ENCODE assay signal across 10 cellular contexts in genomic region chr9:98899399-98900056, GRCh38. TPM values are rescaled to one million over a fixed set of nuclear protein-coding genes. Genes with fewer than 3 reads are reported as not detected.
DNase-seq lines count a peak whose midpoint lies in the region; TF ChIP-seq lines count a peak whose summit lies in the region.
"Had no signal": no experiment of that assay in that cellular context is flagged by ENCODE, and none has a peak within 500 bp of the region (broad histone marks: within the 10 kb centered on the region; RNA-seq: fewer than 3 reads in every experiment).

No MANE protein-coding gene starts in this region.

- H3K4me1 Mint-ChIP-seq in activated naive CD4-positive, alpha-beta T cell treated with anti-CD3 and anti-CD28 coated beads, Interleukin-2, amount 10 ng/mL, durations not matched to agents 7 days and 5 days: no peaks in the 10 kb centered on the region

- H3K9me3 Mint-ChIP-seq in activated naive CD4-positive, alpha-beta T cell treated with anti-CD3 and anti-CD28 coated beads, Interleukin-2, amount 10 ng/mL, durations not matched to agents 7 days and 5 days: no peaks in the 10 kb centered on the region

- POLR2A ChIA-PET in BJ (lab: Charles Lee): no interaction called here

- CTCF ChIA-PET in BJ (lab: Yijun Ruan, JAX): interaction anchor here (0.7 to 1.1 kb wide), 3 partner anchors 17 to 43 kb away, joined by 3 read pairs; no protein-coding TSS in a partner anchor
- CTCF ChIA-PET in activated naive CD4-positive, alpha-beta T cell treated with anti-CD3 and anti-CD28 coated beads, Interleukin-2, amount 10 ng/mL, durations not matched to agents 7 days and 5 days (lab: Charles Lee): interaction anchor here (0.6 kb wide), 1 partner anchor 96 kb away, joined by 3 read pairs; no protein-coding TSS in a partner anchor

- no peaks in the 10 kb centered on the region for H3K36me3 ChIP-seq in BJ (ENCODE audit: control insufficient read depth, insufficient read depth, low read length)
- H3K36me3 ChIP-seq: lower lobe of right lung had no signal

- DNase-seq in BJ (ENCODE audit: low read depth) (peak; percentile 68), HT1080 (ENCODE audit: low read depth) (peak; percentile 37), amniotic epithelial cell (ENCODE audit: low read depth) (peak; percentile 86), kidney tubule cell (ENCODE audit: low spot score) (peak; percentile 40), SIG-M5 treated with dmso at 0.1 percent for 504 hours (lab: John Stamatoyannopoulos, UW; ENCODE audit: unreplicated experiment) (no peak), NCI-H526 (lab: John Stamatoyannopoulos, UW) (no peak)
- no peak for DNase-seq in activated naive CD4-positive, alpha-beta T cell treated with anti-CD3 and anti-CD28 coated beads, Interleukin-2, amount 10 ng/mL, durations not matched to agents 7 days and 5 days
- no peak for DNase-seq in activated naive CD4-positive, alpha-beta T cell treated with Interleukin-2 at 50 U/mL for 16 hours
- DNase-seq: lower lobe of right lung, NCI-H187 treated with DMSO at 0.1 percent for 48 hours had no signal

- no peak overlapping the region for H3K4me3 Mint-ChIP-seq in activated naive CD4-positive, alpha-beta T cell treated with anti-CD3 and anti-CD28 coated beads, Interleukin-2, amount 10 ng/mL, durations not matched to agents 7 days and 5 days

- TF ChIP-seq CTCF in BJ (IDR thresholded peaks at IDR 0.05; ENCODE audit: insufficient read depth, low read depth, low read length): no peak

- no peak overlapping the region for H3K27ac Mint-ChIP-seq in activated naive CD4-positive, alpha-beta T cell treated with anti-CD3 and anti-CD28 coated beads, Interleukin-2, amount 10 ng/mL, durations not matched to agents 7 days and 5 days

- H3K27me3 ChIP-seq in BJ (ENCODE audit: control insufficient read depth, insufficient read depth, low read length): no peaks in the 10 kb centered on the region

- H3K36me3 Mint-ChIP-seq in activated naive CD4-positive, alpha-beta T cell treated with anti-CD3 and anti-CD28 coated beads, Interleukin-2, amount 10 ng/mL, durations not matched to agents 7 days and 5 days: no peaks in the 10 kb centered on the region

- H3K27me3 Mint-ChIP-seq in activated naive CD4-positive, alpha-beta T cell treated with anti-CD3 and anti-CD28 coated beads, Interleukin-2, amount 10 ng/mL, durations not matched to agents 7 days and 5 days: peaks cover 23% of the 10 kb centered on the region

- H3K4me3 ChIP-seq in BJ (ENCODE audit: low read depth, low read length): no peak overlapping the region
- H3K4me3 ChIP-seq: lower lobe of right lung had no signal

RNA-seq across cellular contexts. Expression of gene COL15A1, which starts 44.2 kb away (rescaled TPM):
- 74.5 and 112 TPM in 2 replicates for polyA plus RNA-seq in BJ (2011; rRNA removed)
- 40.8 and 46.0 TPM in 2 replicates for polyA minus RNA-seq in BJ (2011; rRNA and poly(A)+ RNA removed)
- total RNA-seq in HT1080 (2014; rRNA removed; shearing (Covaris generic)): 0.13 and 0.14 TPM in 2 replicates
- polyA plus RNA-seq in HT1080 (2015; cell fraction: cytosol; rRNA removed): 0.01 and 0.15 TPM in 2 replicates
- 0.17 and 0.28 TPM in 2 replicates for polyA plus RNA-seq in HT1080 (2015; cell fraction: nucleus; rRNA removed)

Comparison
In these comparisons a context has a peak if more than half of its experiments do, and no peak if none do; other contexts are left out.
1. DNase-seq: peak in BJ (single experiment), HT1080 (single experiment), amniotic epithelial cell (single experiment) and kidney tubule cell (single experiment); none in SIG-M5 treated with dmso at 0.1 percent for 504 hours (single experiment), NCI-H526 (0 of 2), activated naive CD4-positive, alpha-beta T cell treated with anti-CD3 and anti-CD28 coated beads, Interleukin-2, amount 10 ng/mL, durations not matched to agents 7 days and 5 days (single experiment) and activated naive CD4-positive, alpha-beta T cell treated with Interleukin-2 at 50 U/mL for 16 hours (single experiment).